ENCODE assay signal across 8 cellular contexts in genomic region chr17:57130708-57131461, GRCh38. TPM values are rescaled to one million over a fixed set of nuclear protein-coding genes. Genes with fewer than 3 reads are reported as not detected.
DNase-seq lines count a peak whose midpoint lies in the region; ATAC-seq and TF ChIP-seq lines count a peak whose summit lies in the region.

No MANE protein-coding gene starts in this region.

- H3K4me1 Mint-ChIP-seq in brain: peaks cover 42% of the 10 kb centered on the region

- H3K36me3 Mint-ChIP-seq in brain: peaks cover 3% of the 10 kb centered on the region

- H3K4me3 ChIP-seq in AG09309 (ENCODE audit: control insufficient read depth, low read depth, low read length): peak overlapping the region; percentile 14

- ATAC-seq in HG03108 (IDR thresholded peaks at IDR 0.05; ENCODE audit: unreplicated experiment): no peak

- DNase-seq in AG09309 (ENCODE audit: low read depth): peak; percentile 11
- peak; percentile 94 for DNase-seq in GM20000 (ENCODE audit: low spot score)
- DNase-seq in NCI-H2081 treated with DMSO at 0.1 percent for 48 hours (lab: John Stamatoyannopoulos, UW): peak; percentile 54
- DNase-seq in UCSD-AML1 (lab: John Stamatoyannopoulos, UW; ENCODE audit: unreplicated experiment): peak; percentile 58
- DNase-seq in inferior parietal cortex (ENCODE audit: extremely low spot score): peak; percentile 91
- peak; percentile 53 to 59 for DNase-seq in stimulated activated CD4-positive, alpha-beta T cell treated with anti-CD3 and anti-CD28 coated beads, Interleukin-15, amount 100 ng/mL, for 1 hour (ENCODE audit: low read depth in 1 of 2, low spot score in 1 of 2)

- TF ChIP-seq CTCF in AG09309 (IDR thresholded peaks at IDR 0.05; ENCODE audit: control insufficient read depth, insufficient read depth, low read depth, low read length, missing control alignments): peak; percentile 81
- TF ChIP-seq CTCF in GM20000 (IDR thresholded peaks at IDR 0.05; ENCODE audit: extremely low read depth, missing control alignments): peak; percentile 56
- peak; percentile 94 to 97 for TF ChIP-seq CTCF in brain (conservative IDR thresholded peaks at IDR 0.05)

- peak overlapping the region in 4 of 5 experiments; percentile 2 to 87 (median 82) for H3K27ac Mint-ChIP-seq in brain

- H3K4me3 Mint-ChIP-seq in brain: peak overlapping the region in 3 of 5 experiments; percentile 50 to 64 (median 57)

- peaks cover 5% of the 10 kb centered on the region for H3K27me3 Mint-ChIP-seq in brain

- no peaks in the 10 kb centered on the region for H3K9me3 Mint-ChIP-seq in brain

RNA-seq across cellular contexts. Expression of gene AKAP1, which starts 45.8 kb away (rescaled TPM):
- 49.3 TPM for polyA plus RNA-seq in brain (ENCODE audit: insufficient read depth, low read depth, low replicate concordance)

Comparison
In these comparisons a context has a peak if more than half of its experiments do, and no peak if none do; other contexts are left out.
1. DNase-seq: peak in every context shown above with its lines; median percentile 94 in GM20000; 91 in inferior parietal cortex; 58 in UCSD-AML1; 56 in stimulated activated CD4-positive, alpha-beta T cell treated with anti-CD3 and anti-CD28 coated beads, Interleukin-15, amount 100 ng/mL, for 1 hour; 54 in NCI-H2081 treated with DMSO at 0.1 percent for 48 hours; 11 in AG09309.